ENCODE assay signal across 2 cellular contexts in genomic region chr1:74549351-74549750, GRCh38.
TF ChIP-seq lines count a peak whose summit lies in the region.

No MANE protein-coding gene starts in this region.

TF ChIP-seq in SK-N-SH, 30 proteins besides CTCF, POLR2A, EP300 and RAD21 (continued from another document):
- TF ChIP-seq, protein P1, sequence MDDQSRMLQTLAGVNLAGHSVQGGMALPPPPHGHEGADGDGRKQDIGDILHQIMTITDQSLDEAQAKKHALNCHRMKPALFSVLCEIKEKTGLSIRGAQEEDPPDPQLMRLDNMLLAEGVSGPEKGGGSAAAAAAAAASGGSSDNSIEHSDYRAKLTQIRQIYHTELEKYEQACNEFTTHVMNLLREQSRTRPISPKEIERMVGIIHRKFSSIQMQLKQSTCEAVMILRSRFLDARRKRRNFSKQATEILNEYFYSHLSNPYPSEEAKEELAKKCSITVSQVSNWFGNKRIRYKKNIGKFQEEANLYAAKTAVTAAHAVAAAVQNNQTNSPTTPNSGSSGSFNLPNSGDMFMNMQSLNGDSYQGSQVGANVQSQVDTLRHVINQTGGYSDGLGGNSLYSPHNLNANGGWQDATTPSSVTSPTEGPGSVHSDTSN (IDR thresholded peaks at IDR 0.05), result no peak
- TF ChIP-seq RCOR1 (IDR thresholded peaks at IDR 0.05; ENCODE audit: low read length) (peak; percentile 57; the same call in 1 of the 2 replicates), TEAD4 (IDR thresholded peaks at IDR 0.05; ENCODE audit: borderline replicate concordance, insufficient read depth) (0 out of 2 replicates have a peak, but pooled peaks have one; percentile 14), NFIC (IDR thresholded peaks at IDR 0.05; ENCODE audit: borderline replicate concordance) (no peak), GABPA (IDR thresholded peaks at IDR 0.05; ENCODE audit: low read depth) (no peak), EZH2phosphoT487 (IDR thresholded peaks at IDR 0.05; ENCODE audit: borderline replicate concordance, low read depth) (no peak), REST (IDR thresholded peaks at IDR 0.05; ENCODE audit: low read depth, low read length) (no peak), POLR2AphosphoS5 (IDR thresholded peaks at IDR 0.05; ENCODE audit: low read depth, low read length) (no peak), TAF1 (IDR thresholded peaks at IDR 0.05; ENCODE audit: borderline replicate concordance, low read depth, low read length) (no peak), FOSL2 (IDR thresholded peaks at IDR 0.05; ENCODE audit: borderline replicate concordance, low read depth) (no peak), FOXJ3 (CRISPR knock-in tag; IDR thresholded peaks at IDR 0.05) (peak; percentile 37; the same call in 1 of the 2 replicates), IRF3 (IDR thresholded peaks at IDR 0.05; ENCODE audit: low read depth, low read length) (no peak), TCF12 (IDR thresholded peaks at IDR 0.05) (0 out of 2 replicates have a peak, but pooled peaks have one; percentile 22), JUND (IDR thresholded peaks at IDR 0.05) (no peak), YY1 (IDR thresholded peaks at IDR 0.05; ENCODE audit: low read depth) (no peak), RFX5 (IDR thresholded peaks at IDR 0.05; ENCODE audit: low read length) (no peak), ZBTB33 (IDR thresholded peaks at IDR 0.05; ENCODE audit: borderline replicate concordance, low read depth) (no peak)
- TF ChIP-seq, protein P2, sequence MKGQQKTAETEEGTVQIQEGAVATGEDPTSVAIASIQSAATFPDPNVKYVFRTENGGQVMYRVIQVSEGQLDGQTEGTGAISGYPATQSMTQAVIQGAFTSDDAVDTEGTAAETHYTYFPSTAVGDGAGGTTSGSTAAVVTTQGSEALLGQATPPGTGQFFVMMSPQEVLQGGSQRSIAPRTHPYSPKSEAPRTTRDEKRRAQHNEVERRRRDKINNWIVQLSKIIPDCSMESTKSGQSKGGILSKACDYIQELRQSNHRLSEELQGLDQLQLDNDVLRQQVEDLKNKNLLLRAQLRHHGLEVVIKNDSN (IDR thresholded peaks at IDR 0.05; ENCODE audit: borderline replicate concordance, low read depth), result no peak
- TF ChIP-seq, protein P3, sequence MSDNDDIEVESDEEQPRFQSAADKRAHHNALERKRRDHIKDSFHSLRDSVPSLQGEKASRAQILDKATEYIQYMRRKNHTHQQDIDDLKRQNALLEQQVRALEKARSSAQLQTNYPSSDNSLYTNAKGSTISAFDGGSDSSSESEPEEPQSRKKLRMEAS (IDR thresholded peaks at IDR 0.05; ENCODE audit: low read depth), result no peak

TF ChIP-seq in SK-N-SH treated with all-trans-retinoic acid at 6 μM for 48 hours, 23 proteins besides CTCF, POLR2A, EP300 and RAD21 (continued from another document):
- no peak for TF ChIP-seq ZNF565 (CRISPR knock-in tag; conservative IDR thresholded peaks at IDR 0.05; ENCODE audit: low read depth)
- TF ChIP-seq ZC3H10 (CRISPR knock-in tag; IDR thresholded peaks at IDR 0.05), result no peak
- TF ChIP-seq OSR1 (CRISPR knock-in tag; IDR thresholded peaks at IDR 0.05), result no peak
- TF ChIP-seq ZFP3 (CRISPR knock-in tag; IDR thresholded peaks at IDR 0.05), result no peak
- no peak for TF ChIP-seq ZNF70 (CRISPR knock-in tag; IDR thresholded peaks at IDR 0.05)
- TF ChIP-seq, protein P4, sequence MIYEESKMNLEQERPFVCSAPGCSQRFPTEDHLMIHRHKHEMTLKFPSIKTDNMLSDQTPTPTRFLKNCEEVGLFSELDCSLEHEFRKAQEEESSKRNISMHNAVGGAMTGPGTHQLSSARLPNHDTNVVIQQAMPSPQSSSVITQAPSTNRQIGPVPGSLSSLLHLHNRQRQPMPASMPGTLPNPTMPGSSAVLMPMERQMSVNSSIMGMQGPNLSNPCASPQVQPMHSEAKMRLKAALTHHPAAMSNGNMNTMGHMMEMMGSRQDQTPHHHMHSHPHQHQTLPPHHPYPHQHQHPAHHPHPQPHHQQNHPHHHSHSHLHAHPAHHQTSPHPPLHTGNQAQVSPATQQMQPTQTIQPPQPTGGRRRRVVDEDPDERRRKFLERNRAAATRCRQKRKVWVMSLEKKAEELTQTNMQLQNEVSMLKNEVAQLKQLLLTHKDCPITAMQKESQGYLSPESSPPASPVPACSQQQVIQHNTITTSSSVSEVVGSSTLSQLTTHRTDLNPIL (CRISPR knock-in tag; IDR thresholded peaks at IDR 0.05; ENCODE audit: low read depth), result no peak
- no peak for TF ChIP-seq ISL1 (CRISPR knock-in tag; IDR thresholded peaks at IDR 0.05)
- no peak for TF ChIP-seq PPARA (CRISPR knock-in tag; IDR thresholded peaks at IDR 0.05; ENCODE audit: borderline replicate concordance)
- no peak for TF ChIP-seq TCF4 (CRISPR knock-in tag; IDR thresholded peaks at IDR 0.05; ENCODE audit: borderline replicate concordance)
- TF ChIP-seq ZFP30 (CRISPR knock-in tag; IDR thresholded peaks at IDR 0.05), result no peak
